Comparison of ENCODE assay signal across 14 cellular contexts in the genomic region with DNA sequence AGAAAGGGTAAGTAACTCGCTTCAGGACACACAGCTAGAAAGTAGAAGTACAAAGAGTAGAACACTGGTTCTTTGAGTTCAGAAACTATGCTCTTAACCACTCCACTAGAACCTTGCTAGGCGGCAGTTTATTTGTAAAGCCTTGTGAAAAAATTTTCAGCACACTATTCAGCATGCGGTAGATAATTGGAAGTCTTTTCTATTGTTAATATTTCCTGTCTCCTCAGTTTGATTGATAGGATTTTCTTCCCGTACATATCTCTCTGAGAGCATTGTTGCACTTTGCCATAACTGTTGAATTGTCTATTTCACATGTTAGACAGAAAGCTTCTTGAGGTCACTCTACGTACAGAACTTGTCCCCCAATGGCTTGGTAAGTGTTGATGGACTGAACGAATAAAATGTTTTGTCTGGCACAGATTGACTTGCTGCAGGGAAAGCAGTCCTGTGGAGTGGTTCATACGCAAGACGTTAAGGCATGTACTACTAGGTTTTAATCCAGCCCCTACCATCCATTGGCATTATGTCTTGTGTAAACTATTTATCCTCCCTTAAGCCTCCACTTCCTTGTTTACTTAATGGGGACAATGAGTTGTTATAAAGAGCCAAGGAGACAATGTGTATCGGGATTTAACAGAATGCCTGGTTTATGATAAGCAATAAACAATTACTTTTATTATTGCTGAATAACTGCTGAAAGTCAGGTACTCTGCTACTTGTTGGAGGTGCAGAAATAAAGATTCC.
"Had no signal": no experiment of that assay in that cellular context is flagged by ENCODE, and none has a peak within 500 bp of the region (broad histone marks: within the 10 kb centered on the region; RNA-seq: fewer than 3 reads in every experiment).

No MANE protein-coding gene starts in this region.

- H3K36me3 Mint-ChIP-seq: activated naive CD8-positive, alpha-beta T cell treated with anti-CD3 and anti-CD28 coated beads for 36 hours; naive B cell; stimulated activated effector memory CD8-positive, alpha-beta T cell treated with anti-CD3 and anti-CD28 coated beads, Interleukin-12 subunit alpha, Interleukin-12 subunit beta, amount 100 ng/mL, for 72 hours had no signal

- H3K4me3 Mint-ChIP-seq: activated CD8-positive, alpha-beta memory T cell treated with anti-CD3 and anti-CD28 coated beads, Interleukin-2, amount 10 ng/mL, durations not matched to agents 7 days and 5 days; activated naive CD8-positive, alpha-beta T cell treated with anti-CD3 and anti-CD28 coated beads for 36 hours; activated T-cell treated with anti-CD3 and anti-CD28 coated beads, Interleukin-2, amount 50 U/mL, for 24 hours; naive B cell; stimulated activated effector memory CD8-positive, alpha-beta T cell treated with anti-CD3 and anti-CD28 coated beads, Interleukin-12 subunit alpha, Interleukin-12 subunit beta, amount 100 ng/mL, for 72 hours had no signal

- H3K4me3 ChIP-seq: dorsolateral prefrontal cortex, heart left ventricle, right atrium auricular region, tibial nerve had no signal

- H3K27me3 ChIP-seq: dorsolateral prefrontal cortex, heart left ventricle, neutrophil, right atrium auricular region, tibial nerve had no signal

- H3K36me3 ChIP-seq: heart left ventricle, neutrophil, right atrium auricular region, tibial nerve had no signal

- DNase-seq: activated CD8-positive, alpha-beta memory T cell treated with anti-CD3 and anti-CD28 coated beads, Interleukin-2, amount 10 ng/mL, durations not matched to agents 7 days and 5 days; activated gamma-delta T cell; activated naive CD8-positive, alpha-beta T cell treated with anti-CD3 and anti-CD28 coated beads for 36 hours; activated T-cell treated with anti-CD3 and anti-CD28 coated beads, Interleukin-2, amount 50 U/mL, for 24 hours; anterior cingulate cortex; dorsolateral prefrontal cortex; foreskin melanocyte; heart left ventricle; islet precursor cell; naive B cell had no signal

- H3K27ac Mint-ChIP-seq: activated CD8-positive, alpha-beta memory T cell treated with anti-CD3 and anti-CD28 coated beads, Interleukin-2, amount 10 ng/mL, durations not matched to agents 7 days and 5 days; activated naive CD8-positive, alpha-beta T cell treated with anti-CD3 and anti-CD28 coated beads for 36 hours; activated T-cell treated with anti-CD3 and anti-CD28 coated beads, Interleukin-2, amount 50 U/mL, for 24 hours; naive B cell; stimulated activated effector memory CD8-positive, alpha-beta T cell treated with anti-CD3 and anti-CD28 coated beads, Interleukin-12 subunit alpha, Interleukin-12 subunit beta, amount 100 ng/mL, for 72 hours had no signal

- ATAC-seq: activated CD8-positive, alpha-beta memory T cell treated with anti-CD3 and anti-CD28 coated beads, Interleukin-2, amount 10 ng/mL, durations not matched to agents 7 days and 5 days; heart left ventricle; stimulated activated effector memory CD8-positive, alpha-beta T cell treated with anti-CD3 and anti-CD28 coated beads, Interleukin-12 subunit alpha, Interleukin-12 subunit beta, amount 100 ng/mL, for 72 hours had no signal

- H3K4me1 Mint-ChIP-seq: activated CD8-positive, alpha-beta memory T cell treated with anti-CD3 and anti-CD28 coated beads, Interleukin-2, amount 10 ng/mL, durations not matched to agents 7 days and 5 days; activated naive CD8-positive, alpha-beta T cell treated with anti-CD3 and anti-CD28 coated beads for 36 hours had no signal

- H3K9me3 Mint-ChIP-seq: activated naive CD8-positive, alpha-beta T cell treated with anti-CD3 and anti-CD28 coated beads for 36 hours; activated T-cell treated with anti-CD3 and anti-CD28 coated beads, Interleukin-2, amount 50 U/mL, for 24 hours; stimulated activated effector memory CD8-positive, alpha-beta T cell treated with anti-CD3 and anti-CD28 coated beads, Interleukin-12 subunit alpha, Interleukin-12 subunit beta, amount 100 ng/mL, for 72 hours had no signal

- H3K27ac ChIP-seq: dorsolateral prefrontal cortex, heart left ventricle, neutrophil, right atrium auricular region, tibial nerve had no signal

- H3K9me3 ChIP-seq: heart left ventricle, neutrophil, right atrium auricular region, tibial nerve had no signal
